ENCODE assay signal across 1 cellular context in genomic region chr20:33731693-33732165, GRCh38.
TF ChIP-seq lines count a peak whose summit lies in the region.

ZNF341 (plus strand) TSS chr20:33731996; CDS start chr20:33732022, 26 bp downstream.

TF ChIP-seq in H1, 55 proteins besides CTCF, POLR2A, EP300 and RAD21:
- TF ChIP-seq USF2 (IDR thresholded peaks at IDR 0.05; ENCODE audit: low read length) (0 out of 2 replicates have a peak, but pooled peaks have one; percentile 5), TAF7 (optimal IDR thresholded peaks at IDR 0.05; ENCODE audit: borderline replicate concordance, low read depth, low read length) (peak; percentile 20), ASH2L (IDR thresholded peaks at IDR 0.05; ENCODE audit: low read length) (peak; percentile 59), YY1 (IDR thresholded peaks at IDR 0.05; ENCODE audit: low read depth, low read length) (peak; percentile 95), NANOG (IDR thresholded peaks at IDR 0.05; ENCODE audit: insufficient read depth, low read depth, low read length, poor library complexity, severe bottlenecking) (peak; percentile 3), RFX5 (IDR thresholded peaks at IDR 0.05; ENCODE audit: borderline replicate concordance, low read depth, low read length) (no peak), GTF2F1 (IDR thresholded peaks at IDR 0.05; ENCODE audit: borderline replicate concordance, low read depth, low read length) (no peak; the same call in 1 of the 2 replicates), KDM1A (IDR thresholded peaks at IDR 0.05; ENCODE audit: borderline replicate concordance, low read length) (no peak), TAF1 (IDR thresholded peaks at IDR 0.05; ENCODE audit: low read depth, low read length) (peak; percentile 70), CHD2 (IDR thresholded peaks at IDR 0.05; ENCODE audit: low read length) (peak; percentile 11; the same call in 1 of the 2 replicates)
TF ChIP-seq in H1: peak in this region for 7.
